9 cellular contexts compared by ENCODE assay signal in the genomic region with DNA sequence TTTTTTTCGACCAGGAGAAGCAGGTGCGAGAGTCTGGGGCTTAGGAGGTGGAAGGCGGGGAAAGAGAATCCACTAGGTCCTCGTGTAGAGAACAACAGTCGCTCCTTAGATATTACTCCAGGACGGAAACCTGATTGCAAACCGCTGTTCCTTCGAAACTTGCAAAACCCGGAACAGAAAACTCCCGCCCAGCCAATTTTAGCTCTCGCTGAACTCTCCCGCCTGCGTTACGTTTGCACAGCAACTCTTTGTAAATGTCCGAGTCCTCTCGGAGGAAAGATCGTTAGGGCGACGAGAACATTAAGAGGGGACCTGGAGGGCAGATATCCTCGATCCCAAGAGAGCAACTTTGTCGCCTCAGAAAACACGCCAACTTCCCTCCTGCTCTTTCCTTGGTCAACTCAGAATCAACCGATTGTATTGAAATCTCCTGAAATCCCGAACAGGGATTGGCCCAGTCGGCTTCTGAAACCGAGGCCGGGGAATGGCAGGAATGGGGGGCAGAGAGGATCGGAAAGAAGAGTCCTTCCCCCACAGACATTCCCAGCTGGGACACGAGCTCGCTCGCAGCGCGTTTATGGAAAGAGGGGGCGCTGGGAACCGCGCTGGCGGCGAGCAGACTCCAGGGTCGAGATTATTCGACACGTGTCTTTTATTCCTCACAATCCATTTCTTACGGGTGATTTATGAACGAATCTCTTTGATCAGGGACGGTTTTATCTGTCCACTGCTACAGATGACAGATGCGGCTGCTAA. TPM values are rescaled to one million over a fixed set of nuclear protein-coding genes. Genes with fewer than 3 reads are reported as not detected.
DNase-seq lines count a peak whose midpoint lies in the region; ATAC-seq and TF ChIP-seq lines count a peak whose summit lies in the region.
"Had no signal": no experiment of that assay in that cellular context is flagged by ENCODE, and none has a peak within 500 bp of the region (broad histone marks: within the 10 kb centered on the region; RNA-seq: fewer than 3 reads in every experiment).

No MANE protein-coding gene starts in this region.

- no peaks in the 10 kb centered on the region for H3K9me3 ChIP-seq in left lung
- no peaks in the 10 kb centered on the region for H3K9me3 ChIP-seq in transverse colon
- no peaks in the 10 kb centered on the region for H3K9me3 ChIP-seq in spleen

- 5 to 8% methylated on average over 12 to 45 of the region's 45 CpGs for WGBS in transverse colon (ENCODE audit: low coverage in 1 of 2), 2 donors
- 2 to 4% (median 2%) methylated on average over 45 of the region's 45 CpGs for WGBS in spleen, 5 donors

- DNase-seq in NCI-H82 (lab: John Stamatoyannopoulos, UW) (peak; percentile 51), NCI-H82 treated with DMSO at 0.1 percent for 48 hours (lab: John Stamatoyannopoulos, UW; ENCODE audit: unreplicated experiment) (no peak), brain microvascular endothelial cell (peak; percentile 60), left lung (peak in 1 of 2 donors; percentile 68), transverse colon (no peak), spleen (no peak)
- no peak for DNase-seq in activated T-cell treated with anti-CD3 and anti-CD28 coated beads, Interleukin-2, amount 50 U/mL, for 4 hours
- DNase-seq: CD4-positive, CD25-positive, alpha-beta regulatory T cell had no signal

- TF ChIP-seq POLR2A in transverse colon (IDR thresholded peaks at IDR 0.05) (no peak), spleen (IDR thresholded peaks at IDR 0.05) (no peak)

- H3K4me1 ChIP-seq in left lung = peaks cover 5 to 17% of the 10 kb centered on the region in 2 donors
- H3K4me1 ChIP-seq in transverse colon = peaks cover 0 to 21% (median 5%) of the 10 kb centered on the region in 4 donors
- peaks cover 0 to 31% (median 25%) of the 10 kb centered on the region in 6 donors for H3K4me1 ChIP-seq in spleen

- ATAC-seq in left lung = peak; percentile 31
- no peak for ATAC-seq in activated T-cell treated with anti-CD3 and anti-CD28 coated beads, Interleukin-2, amount 50 U/mL, for 4 hours
- no peak for ATAC-seq in activated CD4-positive, CD25-positive, alpha-beta regulatory T cell treated with anti-CD3 and anti-CD28 coated beads, Interleukin-2, amount 50 U/mL, for 24 hours

- H3K27ac ChIP-seq in brain microvascular endothelial cell = peak overlapping the region; percentile 62
- no peak overlapping the region for H3K27ac ChIP-seq in left lung
- H3K27ac ChIP-seq in transverse colon = no peak overlapping the region
- no peak overlapping the region for H3K27ac ChIP-seq in spleen

- H3K4me3 Mint-ChIP-seq in activated T-cell treated with anti-CD3 and anti-CD28 coated beads, Interleukin-2, amount 50 U/mL, for 4 hours = no peak overlapping the region

- in situ Hi-C loops in brain microvascular endothelial cell (cut with HindIII; ENCODE audit: low pct_ligation_motif_present, low sequenced_read_pairs) (no loop called here), transverse colon (cut with MboI; ENCODE audit: low pct_ligation_motif_present in 1 of 4, low pct_unique_long_range_greater_than_20kb in 1 of 4, low sequenced_read_pairs in 3 of 4) (no loop called here)

- H3K36me3 ChIP-seq in brain microvascular endothelial cell (replicated peaks) = no peaks in the 10 kb centered on the region
- no peaks in the 10 kb centered on the region for H3K36me3 ChIP-seq in left lung
- H3K36me3 ChIP-seq in transverse colon = no peaks in the 10 kb centered on the region
- H3K36me3 ChIP-seq in spleen = no peaks in the 10 kb centered on the region

- H3K4me3 ChIP-seq in brain microvascular endothelial cell (ENCODE audit: low read depth, low read length) = peak overlapping the region; percentile 67
- peak overlapping the region; percentile 7 to 9 for H3K4me3 ChIP-seq in left lung
- peak overlapping the region in 3 of 4 donors; percentile 17 to 50 (median 21) for H3K4me3 ChIP-seq in transverse colon
- H3K4me3 ChIP-seq in spleen = peak overlapping the region in 4 of 8 donors; percentile 7 to 44 (median 12)

- H3K27me3 ChIP-seq in brain microvascular endothelial cell (replicated peaks) = no peaks in the 10 kb centered on the region
- H3K27me3 ChIP-seq in left lung = peaks cover 94 to 100% of the 10 kb centered on the region in 2 donors
- peaks cover 89% of the 10 kb centered on the region for H3K27me3 ChIP-seq in transverse colon
- peaks cover 4 to 100% (median 86%) of the 10 kb centered on the region in 7 donors for H3K27me3 ChIP-seq in spleen (replicated peaks in 1 of 7)

- no peak for TF ChIP-seq EP300 in transverse colon (IDR thresholded peaks at IDR 0.05; ENCODE audit: low read depth)

- no peaks in the 10 kb centered on the region for H3K4me1 Mint-ChIP-seq in activated T-cell treated with anti-CD3 and anti-CD28 coated beads, Interleukin-2, amount 50 U/mL, for 4 hours (ENCODE audit: low read depth)

- H3K27me3 Mint-ChIP-seq in activated T-cell treated with anti-CD3 and anti-CD28 coated beads, Interleukin-2, amount 50 U/mL, for 4 hours (ENCODE audit: low read depth) = peaks cover 92% of the 10 kb centered on the region

- no peak for TF ChIP-seq CTCF in brain microvascular endothelial cell (IDR thresholded peaks at IDR 0.05; ENCODE audit: low read depth, low read length, missing control alignments)
- TF ChIP-seq CTCF in left lung (IDR thresholded peaks at IDR 0.05) = no peak
- no peak for TF ChIP-seq CTCF in transverse colon (IDR thresholded peaks at IDR 0.05)
- TF ChIP-seq CTCF in spleen (IDR thresholded peaks at IDR 0.05 in 8 of 11, conservative IDR thresholded peaks at IDR 0.05 in 3 of 11) = no peak

- H3K9me3 Mint-ChIP-seq in activated T-cell treated with anti-CD3 and anti-CD28 coated beads, Interleukin-2, amount 50 U/mL, for 4 hours = no peaks in the 10 kb centered on the region

- H3K36me3 Mint-ChIP-seq in activated T-cell treated with anti-CD3 and anti-CD28 coated beads, Interleukin-2, amount 50 U/mL, for 4 hours (ENCODE audit: insufficient read depth) = no peaks in the 10 kb centered on the region

- intact Hi-C loops in left lung (cut with DNase I) (no loop called here), transverse colon (cut with DNase I; ENCODE audit: low total_unique reads) (loop anchor here (2.0 kb wide), 1 partner anchor 17 kb away; no protein-coding TSS in a partner anchor), spleen (cut with DNase I; ENCODE audit: low total_unique reads) (no loop called here)

RNA-seq across cellular contexts. Expression of gene TWIST1, which starts 9.9 kb away (rescaled TPM):
- total RNA-seq in left lung = under 1 TPM in 1 of 2 donors, not detected in 1; 0.47 TPM
- under 1 TPM in 2 of 4 donors, not detected in 2; 0.41 to 0.64 TPM for total RNA-seq in transverse colon
- 1 to 10 TPM in 1 of 3 donors, under 1 TPM in 2; 0.15 to 2.4 (median 0.95) TPM for total RNA-seq in activated T-cell treated with anti-CD3 and anti-CD28 coated beads, Interleukin-2, amount 50 U/mL, for 4 hours
- not detected for total RNA-seq in spleen
- polyA plus RNA-seq in spleen = under 1 TPM in 1 of 3 donors, not detected in 2; 0.33 TPM
- polyA plus RNA-seq: CD4-positive, CD25-positive, alpha-beta regulatory T cell had no signal

RNA-seq across cellular contexts. Expression of gene FERD3L, which starts 37.7 kb away (rescaled TPM):
- not detected for total RNA-seq in left lung
- total RNA-seq in transverse colon = not detected
- total RNA-seq in activated T-cell treated with anti-CD3 and anti-CD28 coated beads, Interleukin-2, amount 50 U/mL, for 4 hours = not detected
- not detected for total RNA-seq in spleen
- not detected for polyA plus RNA-seq in spleen
- total RNA-seq: CD4-positive, CD25-positive, alpha-beta regulatory T cell had no signal
- polyA plus RNA-seq: CD4-positive, CD25-positive, alpha-beta regulatory T cell had no signal

Comparison
In these comparisons a context has a peak if more than half of its experiments do, and no peak if none do; other contexts are left out.
1. DNase-seq: peak in NCI-H82 (single experiment) and brain microvascular endothelial cell (single experiment); none in NCI-H82 treated with DMSO at 0.1 percent for 48 hours (single experiment), transverse colon (single experiment), activated T-cell treated with anti-CD3 and anti-CD28 coated beads, Interleukin-2, amount 50 U/mL, for 4 hours (single experiment) and spleen (single experiment).